In the genomic region with DNA sequence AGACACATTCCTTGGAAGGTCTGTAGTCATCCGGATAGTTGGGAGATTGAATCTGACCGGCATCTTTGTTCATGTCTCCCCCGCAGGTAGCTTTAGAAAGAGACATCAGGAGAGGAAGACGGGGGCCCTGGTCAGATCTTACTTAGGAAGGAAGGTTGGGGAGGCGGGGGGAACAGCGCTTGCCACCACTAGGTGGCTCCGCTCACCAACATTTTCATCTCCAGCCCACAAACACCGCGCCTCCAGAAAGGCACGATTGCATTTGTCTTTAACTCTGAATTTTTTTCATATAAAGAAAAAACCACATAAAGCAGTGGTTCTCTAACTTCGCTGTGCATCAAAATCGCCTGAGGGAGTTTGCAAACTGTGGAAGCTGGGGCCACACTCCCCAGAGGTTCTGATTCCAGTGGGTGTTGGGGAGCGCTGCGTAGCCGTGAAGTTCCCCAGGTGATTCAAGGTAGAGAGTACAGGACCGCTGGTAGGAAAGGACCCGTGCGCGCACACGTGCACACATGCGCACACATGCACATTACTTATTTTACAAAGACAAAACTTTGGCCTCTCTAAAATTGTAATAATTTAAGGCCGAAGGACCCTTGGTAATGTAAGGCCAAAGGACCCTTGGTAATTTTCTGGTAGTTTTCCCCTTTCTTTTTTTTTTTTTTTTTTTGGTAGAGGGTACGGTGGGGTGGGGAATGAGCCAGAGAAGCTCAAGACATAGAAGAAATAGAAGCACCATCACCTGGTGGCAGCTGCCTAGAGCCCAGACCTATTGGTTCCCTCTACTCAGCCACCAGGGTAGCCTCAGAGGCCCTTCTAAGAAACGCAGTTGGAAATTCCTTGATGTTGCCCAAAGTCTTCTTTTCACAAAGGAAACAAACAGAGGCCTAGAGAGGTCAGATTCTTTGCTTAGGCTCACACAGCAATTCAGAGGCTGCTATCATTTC, we compare ENCODE assay signal across 8 cellular contexts.
DNase-seq lines count a peak whose midpoint lies in the region; ATAC-seq lines count a peak whose summit lies in the region.

No MANE protein-coding gene starts in this region.

- ATAC-seq in GM19023 (IDR thresholded peaks at IDR 0.05; ENCODE audit: unreplicated experiment) (peak; percentile 64), HG03460 (IDR thresholded peaks at IDR 0.05; ENCODE audit: unreplicated experiment) (no peak)

- DNase-seq in AML-193 (lab: John Stamatoyannopoulos, UW) (peak; percentile 43 to 48), NCI-H226 (peak; percentile 28), medulla oblongata (ENCODE audit: extremely low spot score) (peak; percentile 88)
- DNase-seq in activated CD4-positive, alpha-beta T cell treated with anti-CD3 and anti-CD28 coated beads, Interleukin-2, amount 50 U/mL, for 48 hours, result peak; percentile 60 to 69
- DNase-seq in effector CD4-positive, alpha-beta T cell, result peak; percentile 29
- DNase-seq in stimulated activated CD8-positive, alpha-beta memory T cell treated with anti-CD3 and anti-CD28 coated beads, Interleukin-15, amount 100 ng/mL, for 24 hours (ENCODE audit: low read depth), result peak; percentile 13

Comparison
In these comparisons a context has a peak if more than half of its experiments do, and no peak if none do; other contexts are left out.
1. DNase-seq: peak in every context shown above with its lines; median percentile 88 in medulla oblongata; 64 in activated CD4-positive, alpha-beta T cell treated with anti-CD3 and anti-CD28 coated beads, Interleukin-2, amount 50 U/mL, for 48 hours; 46 in AML-193; 29 in effector CD4-positive, alpha-beta T cell; 28 in NCI-H226; 13 in stimulated activated CD8-positive, alpha-beta memory T cell treated with anti-CD3 and anti-CD28 coated beads, Interleukin-15, amount 100 ng/mL, for 24 hours.